In genomic region chr7:34972739-34973399, GRCh38 we compare ENCODE assay signal across 8 cellular contexts.
DNase-seq lines count a peak whose midpoint lies in the region; ATAC-seq, FAIRE-seq and TF ChIP-seq lines count a peak whose summit lies in the region.
"Not testable (repeated sequence)": the region's sequence is repeated elsewhere in the genome, so short reads cannot be mapped to it uniquely, and the experiment has no call there.

No MANE protein-coding gene starts in this region.

- not testable (repeated sequence) for H3K27me3 ChIP-seq in GM12878 (replicated peaks in 1 of 2; ENCODE audit: control insufficient read depth in 2 of 2, insufficient read depth in 2 of 2, low read length in 1 of 2)

- RAD21 ChIA-PET in GM12878 (lab: Charles Lee; ENCODE audit: unreplicated experiment), result not testable (repeated sequence)

- peak; percentile 77 for ATAC-seq in GM18502 (IDR thresholded peaks at IDR 0.05; ENCODE audit: poor library complexity, unreplicated experiment)
- peak; percentile 94 for ATAC-seq in GM19043 (IDR thresholded peaks at IDR 0.05; ENCODE audit: low read depth, unreplicated experiment)
- ATAC-seq in GM21381 (IDR thresholded peaks at IDR 0.05; ENCODE audit: unreplicated experiment), result peak; percentile 74
- ATAC-seq in HG02571 (IDR thresholded peaks at IDR 0.05; ENCODE audit: unreplicated experiment), result peak; percentile 50
- peak; percentile 89 for ATAC-seq in HG02973 (IDR thresholded peaks at IDR 0.05; ENCODE audit: unreplicated experiment)
- peak; percentile 76 for ATAC-seq in HG03432 (IDR thresholded peaks at IDR 0.05; ENCODE audit: unreplicated experiment)
- peak; percentile 61 for ATAC-seq in GM12878

- CTCF ChIA-PET in GM12878 (lab: Yijun Ruan, JAX), result not testable (repeated sequence)

- not testable (repeated sequence) for H3K4me2 ChIP-seq in GM12878 (ENCODE audit: control insufficient read depth, insufficient read depth)

- not testable (repeated sequence) for H4K20me1 ChIP-seq in GM12878 (ENCODE audit: control insufficient read depth, insufficient read depth)

- peak; percentile 89 for FAIRE-seq in GM12878 (lab: Jason Lieb, UNC)

- intact Hi-C loops in GM12878 (cut with micrococcal nuclease; ENCODE audit: unreplicated experiment), result not testable (repeated sequence)

- H3K9me3 ChIP-seq in GM12878 (replicated peaks; ENCODE audit: control insufficient read depth, insufficient read depth, low read length), result not testable (repeated sequence)

- not testable (repeated sequence) for BruUV-seq in GM12878 (replicated peaks; lab: Mats Ljungman, UMichigan)

- 0% methylated on average over 1 of the region's 1 CpG for WGBS in GM12878 (ENCODE audit: insufficient coverage, insufficient replicate concordance, low lambda C conversion rate, missing lambda C conversion rate)

- not testable (repeated sequence) for H3K4me3 ChIP-seq in GM12878

- POLR2A ChIA-PET in GM12878 (lab: Charles Lee), result not testable (repeated sequence)

- not testable (repeated sequence) for TF ChIP-seq POLR2A in GM12878 (IDR thresholded peaks at IDR 0.05; ENCODE audit: low read depth, low read length)

- not testable (repeated sequence) for TF ChIP-seq EP300 in GM12878 (IDR thresholded peaks at IDR 0.05; ENCODE audit: borderline replicate concordance in 1 of 2, control insufficient read depth in 1 of 2, low read depth in 2 of 2, low read length in 2 of 2)

- H3K79me2 ChIP-seq in GM12878 (ENCODE audit: control insufficient read depth, insufficient read depth, low read length), result not testable (repeated sequence)

- H3K36me3 ChIP-seq in GM12878 (ENCODE audit: control insufficient read depth in 2 of 2, insufficient read depth in 2 of 2, low read length in 1 of 2), result not testable (repeated sequence)

- H3K27ac ChIP-seq in GM12878 (ENCODE audit: control insufficient read depth, insufficient read depth), result not testable (repeated sequence)

- H3K4me1 ChIP-seq in GM12878 (ENCODE audit: control insufficient read depth, insufficient read depth, low read length), result not testable (repeated sequence)

- H3K9ac ChIP-seq in GM12878 (ENCODE audit: control insufficient read depth, insufficient read depth, low read length), result not testable (repeated sequence)

- not testable (repeated sequence) for H2AFZ ChIP-seq in GM12878 (ENCODE audit: control insufficient read depth, low read depth, low read length)

- not testable (repeated sequence) for TF ChIP-seq CTCF in GM12878 (IDR thresholded peaks at IDR 0.05 in 2 of 3, conservative IDR thresholded peaks at IDR 0.05 in 1 of 3; ENCODE audit: control insufficient read depth in 2 of 3, extremely low read depth in 1 of 3, insufficient read depth in 1 of 3, low read depth in 3 of 3, low read length in 3 of 3)

- not testable (repeated sequence) for TF ChIP-seq RAD21 in GM12878 (IDR thresholded peaks at IDR 0.05; ENCODE audit: insufficient read depth, low read depth, low read length)

- SMC1A ChIA-PET in GM12878 (lab: Charles Lee; ENCODE audit: uncharacterized antibody, unreplicated experiment), result not testable (repeated sequence)

- in situ Hi-C loops in GM12878 (cut with MboI), result not testable (repeated sequence)

- peak; percentile 62 for DNase-seq in NOMO-1 treated with DMSO at 0.1 percent for 48 hours (lab: John Stamatoyannopoulos, UW; ENCODE audit: unreplicated experiment)
- not testable (repeated sequence) for DNase-seq in GM12878 (ENCODE audit: low read depth, low spot score)
